In the genomic region with DNA sequence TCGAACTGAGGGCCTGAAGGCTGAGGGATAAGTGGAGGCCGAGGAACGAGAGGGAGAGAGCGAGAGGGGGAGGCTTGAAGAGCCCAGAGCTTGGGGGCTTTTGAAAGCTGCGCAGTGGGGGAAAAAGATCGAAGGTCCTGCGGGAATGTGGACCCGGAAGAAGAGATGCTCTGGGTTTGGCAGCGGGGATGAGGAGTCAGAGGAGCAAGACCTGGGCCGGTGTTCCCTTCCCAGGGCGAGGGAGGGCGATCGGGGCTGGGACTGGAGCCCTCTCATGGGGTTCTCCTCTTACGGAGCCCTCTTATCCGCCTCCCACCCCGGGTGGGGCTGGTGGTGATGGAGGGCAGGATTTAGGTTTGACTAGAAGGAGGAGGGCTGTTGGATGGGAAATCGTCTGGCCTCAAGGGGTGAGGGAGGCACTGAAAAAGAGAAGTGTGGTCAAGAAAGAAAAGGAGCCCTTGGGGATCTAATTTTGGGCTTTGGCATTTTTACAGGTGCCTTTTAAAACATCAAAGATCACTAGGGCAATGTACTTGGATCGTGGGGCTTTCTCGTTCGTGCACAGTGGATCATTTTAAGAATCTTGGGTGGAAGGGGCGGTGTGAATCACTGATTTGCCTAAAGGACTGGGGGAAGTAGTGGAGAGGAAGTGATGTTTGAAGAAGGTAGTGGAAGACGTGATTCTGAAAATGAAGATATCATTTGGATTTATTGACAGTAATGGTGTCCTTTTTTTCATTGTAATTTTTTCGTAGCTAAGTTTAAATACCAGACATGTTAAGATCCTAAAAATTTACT, we compare ENCODE assay signal across 8 cellular contexts. TPM values are rescaled to one million over a fixed set of nuclear protein-coding genes. Genes with fewer than 3 reads are reported as not detected.
A peak's percentile ranks its signal among the peaks of the same experiment; 100 is the strongest.
DNase-seq lines count a peak whose midpoint lies in the region; ATAC-seq, FAIRE-seq and TF ChIP-seq lines count a peak whose summit lies in the region.

No MANE protein-coding gene starts in this region.

- H3K4me1 Mint-ChIP-seq in activated naive CD4-positive, alpha-beta T cell treated with anti-CD3 and anti-CD28 coated beads, Interleukin-2, amount 50 U/mL, for 24 hours: peaks cover 51% of the 10 kb centered on the region
- H3K4me1 Mint-ChIP-seq in glutamatergic neuron (ENCODE audit: low read depth, unreplicated experiment): peaks cover 6% of the 10 kb centered on the region

- no peak for TF ChIP-seq CTCF in C4-2B (conservative IDR thresholded peaks at IDR 0.05)
- TF ChIP-seq CTCF in Peyer's patch (IDR thresholded peaks at IDR 0.05): no peak
- TF ChIP-seq CTCF in glutamatergic neuron (IDR thresholded peaks at IDR 0.05; ENCODE audit: partially characterized antibody, unreplicated experiment): no peak
- TF ChIP-seq CTCF in neutrophil (IDR thresholded peaks at IDR 0.05): no peak
- no peak for TF ChIP-seq CTCF in uterus (IDR thresholded peaks at IDR 0.05)

- TF ChIP-seq POLR2A in Peyer's patch (IDR thresholded peaks at IDR 0.05): peak in 1 of 2 donors; percentile 3
- TF ChIP-seq POLR2A in uterus (IDR thresholded peaks at IDR 0.05): no peak

- H3K4me1 ChIP-seq in Peyer's patch: peaks cover 0 to 16% (median 2%) of the 10 kb centered on the region in 4 donors
- peaks cover 62 to 71% of the 10 kb centered on the region in 2 experiments for H3K4me1 ChIP-seq in neutrophil (ENCODE audit: control insufficient read depth in 1 of 2, insufficient read depth in 1 of 2, low read depth in 1 of 2, low read length in 1 of 2)
- peaks cover 1 to 17% of the 10 kb centered on the region in 2 donors for H3K4me1 ChIP-seq in uterus

- H3K36me3 Mint-ChIP-seq in activated naive CD4-positive, alpha-beta T cell treated with anti-CD3 and anti-CD28 coated beads, Interleukin-2, amount 50 U/mL, for 24 hours: peaks cover 3% of the 10 kb centered on the region
- no peaks in the 10 kb centered on the region for H3K36me3 Mint-ChIP-seq in glutamatergic neuron (ENCODE audit: unreplicated experiment)

- H3K9me3 ChIP-seq in Peyer's patch (no peaks in the 10 kb centered on the region), neutrophil (no peaks in the 10 kb centered on the region), uterus (no peaks in the 10 kb centered on the region)

- peak overlapping the region; percentile 93 for H3K27ac Mint-ChIP-seq in activated naive CD4-positive, alpha-beta T cell treated with anti-CD3 and anti-CD28 coated beads, Interleukin-2, amount 50 U/mL, for 24 hours
- peak overlapping the region; percentile 99 for H3K27ac Mint-ChIP-seq in glutamatergic neuron (ENCODE audit: unreplicated experiment)

- H3K27me3 ChIP-seq in Peyer's patch: no peaks in the 10 kb centered on the region
- H3K27me3 ChIP-seq in neutrophil: no peaks in the 10 kb centered on the region
- H3K27me3 ChIP-seq in uterus: no peaks in the 10 kb centered on the region

- intact Hi-C loops in uterus (cut with DNase I; ENCODE audit: low total_unique reads): no loop called here

- no peaks in the 10 kb centered on the region for H3K27me3 Mint-ChIP-seq in activated naive CD4-positive, alpha-beta T cell treated with anti-CD3 and anti-CD28 coated beads, Interleukin-2, amount 50 U/mL, for 24 hours
- H3K27me3 Mint-ChIP-seq in glutamatergic neuron (ENCODE audit: unreplicated experiment): peaks cover 8% of the 10 kb centered on the region

- H3K36me3 ChIP-seq in Peyer's patch (no peaks in the 10 kb centered on the region), neutrophil (no peaks in the 10 kb centered on the region), uterus (no peaks in the 10 kb centered on the region)

- peak; percentile 79 for FAIRE-seq in GM19239 (lab: Jason Lieb, UNC)

- peak overlapping the region; percentile 90 for H3K4me3 Mint-ChIP-seq in activated naive CD4-positive, alpha-beta T cell treated with anti-CD3 and anti-CD28 coated beads, Interleukin-2, amount 50 U/mL, for 24 hours
- H3K4me3 Mint-ChIP-seq in glutamatergic neuron (ENCODE audit: unreplicated experiment): peak overlapping the region; percentile 90

- no peaks in the 10 kb centered on the region for H3K9me3 Mint-ChIP-seq in activated naive CD4-positive, alpha-beta T cell treated with anti-CD3 and anti-CD28 coated beads, Interleukin-2, amount 50 U/mL, for 24 hours
- H3K9me3 Mint-ChIP-seq in glutamatergic neuron (ENCODE audit: unreplicated experiment): peaks cover 13% of the 10 kb centered on the region

- DNase-seq in GM19239 (ENCODE audit: insufficient read length, low spot score) (no peak), Peyer's patch (peak; percentile 44 to 74 (median 73)), glutamatergic neuron (peak; percentile 65), uterus (peak; percentile 62 to 69)

- ATAC-seq in HG03378 (IDR thresholded peaks at IDR 0.05; ENCODE audit: unreplicated experiment): peak; percentile 25

- peak overlapping the region; percentile 80 for H3K27ac ChIP-seq in C4-2B
- H3K27ac ChIP-seq in Peyer's patch: peak overlapping the region; percentile 93 to 98 (median 96)
- H3K27ac ChIP-seq in neutrophil: peak overlapping the region; percentile 98
- peak overlapping the region; percentile 97 for H3K27ac ChIP-seq in uterus

- peak overlapping the region; percentile 71 to 93 (median 82) for H3K4me3 ChIP-seq in Peyer's patch
- H3K4me3 ChIP-seq in neutrophil (ENCODE audit: low read depth in 1 of 2, low read length in 1 of 2): peak overlapping the region; percentile 76 to 96
- H3K4me3 ChIP-seq in uterus: peak overlapping the region; percentile 89 to 92

RNA-seq across cellular contexts. Expression of a gene that starts 0.6 kb away (rescaled TPM):
- total RNA-seq in Peyer's patch (10 to 100 TPM; 18.5 to 23.5 (median 20.4) TPM), glutamatergic neuron (ENCODE audit: unreplicated experiment) (32.8 TPM), uterus (10 to 100 TPM; 25.4 to 51.4 (median 49.2) TPM)
